ENCODE assay signal across 8 cellular contexts in the genomic region with DNA sequence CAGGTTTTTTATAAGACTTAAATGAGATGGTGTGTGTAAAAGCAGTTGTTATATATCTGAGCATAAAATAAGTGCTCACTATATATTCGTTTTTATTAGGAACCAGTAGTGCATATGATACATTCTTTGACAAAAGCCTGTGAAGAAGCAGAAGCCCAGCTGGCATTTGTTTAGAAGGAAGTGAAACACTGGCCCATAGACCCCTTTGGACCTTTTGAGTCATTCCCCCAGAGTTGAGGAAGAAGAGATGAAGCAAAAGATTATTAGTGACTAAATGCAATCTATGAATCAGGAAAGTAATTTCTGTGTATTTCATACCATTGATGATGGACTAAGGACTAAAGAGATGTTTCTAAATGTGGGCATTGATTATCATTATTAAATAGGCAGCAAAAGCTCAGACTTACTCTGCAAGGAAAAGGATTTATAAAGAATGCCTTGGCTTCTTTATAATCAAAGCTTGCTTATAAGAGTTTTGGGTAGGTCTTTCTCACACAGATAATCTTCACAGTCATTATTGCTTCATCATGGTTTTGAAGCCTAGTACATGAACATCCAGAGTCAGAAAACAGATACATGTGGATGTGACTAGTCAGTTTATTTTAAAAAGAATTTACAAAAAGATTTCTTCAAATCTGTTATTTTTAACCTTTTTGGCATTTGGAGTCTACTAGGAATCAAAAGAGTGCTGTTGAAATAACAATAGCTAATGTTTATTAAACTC. TPM values are rescaled to one million over a fixed set of nuclear protein-coding genes. Genes with fewer than 3 reads are reported as not detected.
DNase-seq lines count a peak whose midpoint lies in the region; ATAC-seq and TF ChIP-seq lines count a peak whose summit lies in the region.

No MANE protein-coding gene starts in this region.

- TF ChIP-seq POLR2A in right lobe of liver (IDR thresholded peaks at IDR 0.05), result no peak

- peak; percentile 51 for ATAC-seq in GM19395 (IDR thresholded peaks at IDR 0.05; ENCODE audit: unreplicated experiment)
- ATAC-seq in HG02938 (IDR thresholded peaks at IDR 0.05; ENCODE audit: unreplicated experiment), result peak; percentile 51
- no peak for ATAC-seq in right lobe of liver

- H3K36me3 ChIP-seq in BLaER1 treated with 17β-estradiol and CSF1 and Interleukin-3, amounts not matched to agents 10 nM and 100 nM, result no peaks in the 10 kb centered on the region
- no peaks in the 10 kb centered on the region for H3K36me3 ChIP-seq in right lobe of liver

- H3K9me3 ChIP-seq in BLaER1 treated with 17β-estradiol and CSF1 and Interleukin-3, amounts not matched to agents 10 nM and 100 nM (replicated peaks in 1 of 11), result no peaks in the 10 kb centered on the region
- H3K9me3 ChIP-seq in right lobe of liver, result no peaks in the 10 kb centered on the region

- intact Hi-C loops in right lobe of liver (cut with DNase I), result no loop called here
- intact Hi-C loops in posterior cingulate gyrus (cut with DNase I), result no loop called here

- peak overlapping the region in 8 of 11 experiments; percentile 25 to 67 (median 36); a peak in 15 of 22 replicates for H3K27ac ChIP-seq in BLaER1 treated with 17β-estradiol and CSF1 and Interleukin-3, amounts not matched to agents 10 nM and 100 nM
- H3K27ac ChIP-seq in right lobe of liver, result no peak overlapping the region

- H3K4me3 ChIP-seq in BLaER1 treated with 17β-estradiol and CSF1 and Interleukin-3, amounts not matched to agents 10 nM and 100 nM, result no peak overlapping the region
- no peak overlapping the region for H3K4me3 ChIP-seq in right lobe of liver

- 47% methylated on average over 1 of the region's 1 CpG for WGBS in right lobe of liver (ENCODE audit: insufficient coverage, low coverage, low lambda C conversion rate, missing lambda C conversion rate)

- H4K20me1 ChIP-seq in BLaER1 treated with 17β-estradiol and CSF1 and Interleukin-3, amounts not matched to agents 10 nM and 100 nM, result no peaks in the 10 kb centered on the region

- peak; percentile 55 for DNase-seq in NAMALWA (ENCODE audit: low spot score)
- no peak for DNase-seq in right lobe of liver
- no peak for DNase-seq in posterior cingulate gyrus
- DNase-seq in NCI-H1105 treated with DMSO at 0.1 percent for 48 hours (lab: John Stamatoyannopoulos, UW), result no peak
- no peak for DNase-seq in NCI-H2196 (lab: John Stamatoyannopoulos, UW; ENCODE audit: unreplicated experiment)

- no peak for TF ChIP-seq CTCF in right lobe of liver (IDR thresholded peaks at IDR 0.05)

- peak overlapping the region in 10 of 11 experiments; percentile 22 to 92 (median 88); a peak in 15 of 22 replicates for H3K4me2 ChIP-seq in BLaER1 treated with 17β-estradiol and CSF1 and Interleukin-3, amounts not matched to agents 10 nM and 100 nM

- 0 out of 22 replicates have a peak overlapping the region, but pooled peaks of 1 of the 11 experiments have one; percentile 4 for H3K9ac ChIP-seq in BLaER1 treated with 17β-estradiol and CSF1 and Interleukin-3, amounts not matched to agents 10 nM and 100 nM

- H3K27me3 ChIP-seq in BLaER1 treated with 17β-estradiol and CSF1 and Interleukin-3, amounts not matched to agents 10 nM and 100 nM, result no peaks in the 10 kb centered on the region
- H3K27me3 ChIP-seq in right lobe of liver, result no peaks in the 10 kb centered on the region

- H3K4me1 ChIP-seq in BLaER1 treated with 17β-estradiol and CSF1 and Interleukin-3, amounts not matched to agents 10 nM and 100 nM, result peaks cover 24 to 61% (median 53%) of the 10 kb centered on the region in 10 experiments
- peaks cover 0 to 3% (median 0%) of the 10 kb centered on the region in 4 donors for H3K4me1 ChIP-seq in right lobe of liver

RNA-seq across cellular contexts. Expression of a gene that starts 16.9 kb away (rescaled TPM):
- 10 to 100 TPM in 1 of 6 experiments, 1 to 10 TPM in 5; 2.6 to 10.9 (median 5.0) TPM for total RNA-seq in right lobe of liver

Comparison
In these comparisons a context has a peak if more than half of its experiments do, and no peak if none do; other contexts are left out.
1. H3K27ac ChIP-seq: peak in BLaER1 treated with 17β-estradiol and CSF1 and Interleukin-3, amounts not matched to agents 10 nM and 100 nM (8 of 11); none in right lobe of liver (0 of 3).
2. ATAC-seq: peak in GM19395 (single experiment) and HG02938 (single experiment); none in right lobe of liver (0 of 4).